ENCODE assay signal across 28 cellular contexts in genomic region chr14:74949859-74950572, GRCh38. TPM values are rescaled to one million over a fixed set of nuclear protein-coding genes. Genes with fewer than 3 reads are reported as not detected.
DNase-seq lines count a peak whose midpoint lies in the region; ATAC-seq, FAIRE-seq and TF ChIP-seq lines count a peak whose summit lies in the region.
"Had no signal": no experiment of that assay in that cellular context is flagged by ENCODE, and none has a peak within 500 bp of the region (broad histone marks: within the 10 kb centered on the region; RNA-seq: fewer than 3 reads in every experiment).

No MANE protein-coding gene starts in this region.

- CTCF ChIA-PET in WTC11 (lab: Charles Lee), result interaction anchor here (1.2 to 2.4 kb wide), 2 partner anchors 29 to 89 kb away, joined by 4 to 8 read pairs; no protein-coding TSS in a partner anchor

- H3K23me2 ChIP-seq in H9 (ENCODE audit: insufficient read length, low read depth, low read length, poor library complexity, severe bottlenecking), result no peaks in the 10 kb centered on the region

- no peak overlapping the region for H3K18ac ChIP-seq in H9 (ENCODE audit: insufficient read length, low read depth, low read length)
- no peak overlapping the region for H3K18ac ChIP-seq in mesenchymal stem cell (ENCODE audit: low read depth in 1 of 2, low read length in 2 of 2)

- H2AFZ ChIP-seq in H9 (ENCODE audit: low read length) (no peak overlapping the region), mesenchymal stem cell (ENCODE audit: low read depth, low read length) (no peak overlapping the region)
- H2AFZ ChIP-seq: GM23248, PC-9 had no signal

- H3K4me1 ChIP-seq in H9 (ENCODE audit: insufficient read depth, low read length), result no peaks in the 10 kb centered on the region
- H3K4me1 ChIP-seq in mesenchymal stem cell (ENCODE audit: control insufficient read depth, insufficient read depth, low read depth, low read length), result peaks cover 43% of the 10 kb centered on the region
- peaks cover 0 to 5% of the 10 kb centered on the region in 2 donors for H3K4me1 ChIP-seq in small intestine (ENCODE audit: control insufficient read depth in 2 of 2, insufficient read depth in 1 of 2, low read depth in 1 of 2, low read length in 1 of 2)
- H3K4me1 ChIP-seq: prostate gland had no signal

- H3K4ac ChIP-seq in H9 (ENCODE audit: low read depth, low read length), result no peak overlapping the region
- H3K4ac ChIP-seq in mesenchymal stem cell (ENCODE audit: low read depth in 1 of 2, low read length in 2 of 2), result no peak overlapping the region

- peaks cover 5% of the 10 kb centered on the region for H4K20me1 ChIP-seq in H9 (ENCODE audit: control insufficient read depth, insufficient read depth, insufficient read length)
- H4K20me1 ChIP-seq: BLaER1 treated with 17β-estradiol and CSF1 and Interleukin-3, amounts not matched to agents 10 nM and 100 nM had no signal

- H2BK12ac ChIP-seq in H9 (ENCODE audit: insufficient read length, low read depth, low read length), result no peak overlapping the region
- H2BK12ac ChIP-seq in mesenchymal stem cell (ENCODE audit: low read length in 2 of 2), result peak overlapping the region in 1 of 2 experiments; percentile 38

- H2BK5ac ChIP-seq in H9 (ENCODE audit: insufficient read length, low read length) (no peak overlapping the region), mesenchymal stem cell (ENCODE audit: low read depth, low read length, poor library complexity, severe bottlenecking) (no peak overlapping the region)

- H3K27ac ChIP-seq in H9 (ENCODE audit: insufficient read length, low read depth, low read length) (no peak overlapping the region), mesenchymal stem cell (ENCODE audit: low read length, poor library complexity, severe bottlenecking) (no peak overlapping the region), small intestine (ENCODE audit: low read depth in 1 of 2, low read length in 1 of 2) (no peak overlapping the region)
- H3K27ac ChIP-seq: BLaER1 treated with 17β-estradiol and CSF1 and Interleukin-3, amounts not matched to agents 10 nM and 100 nM; GM23248; PC-9; prostate gland; thoracic aorta had no signal

- H3K27me3 Mint-ChIP-seq in H9 (ENCODE audit: low read depth), result 0 out of 2 replicates have a peak, but pooled peaks cover 3% of the 10 kb centered on the region
- no peaks in the 10 kb centered on the region for H3K27me3 Mint-ChIP-seq in WTC11 (ENCODE audit: low read depth)
- no peaks in the 10 kb centered on the region for H3K27me3 Mint-ChIP-seq in activated T-helper 17 cell treated with anti-CD3 and anti-CD28 coated beads, Interleukin-2, amount 50 U/mL, for 72 hours
- H3K27me3 Mint-ChIP-seq: activated naive CD4-positive, alpha-beta T cell treated with anti-CD3 and anti-CD28 coated beads, Interleukin-2, amount 50 U/mL, for 24 hours; stimulated activated naive CD8-positive, alpha-beta T cell treated with anti-CD3 and anti-CD28 coated beads, Interleukin-15, Interleukin-2, amounts not matched to agents 100 ng/mL and 50 ng/mL, for 24 hours had no signal

- WGBS in H9 (ENCODE audit: extremely low coverage, insufficient read length, low lambda C conversion rate), result no CpG with 5 or more reads among the region's 17 CpGs
- 82% methylated on average over 17 of the region's 17 CpGs for WGBS in mesenchymal stem cell
- WGBS in small intestine, 3 donors, result 70 to 78% (median 73%) methylated on average over 17 of the region's 17 CpGs

- H3K36me3 ChIP-seq in mesenchymal stem cell (ENCODE audit: control insufficient read depth in 1 of 2, insufficient read depth in 2 of 2, low read depth in 1 of 2, low read length in 2 of 2), result peaks cover 17 to 29% of the 10 kb centered on the region in 2 experiments
- H3K36me3 ChIP-seq in small intestine (ENCODE audit: control insufficient read depth in 2 of 2, insufficient read depth in 2 of 2, low read length in 2 of 2), result no peaks in the 10 kb centered on the region
- H3K36me3 ChIP-seq: BLaER1 treated with 17β-estradiol and CSF1 and Interleukin-3, amounts not matched to agents 10 nM and 100 nM; breast epithelium; prostate gland; thoracic aorta had no signal

- H3K4me3 Mint-ChIP-seq in H9, result no peak overlapping the region
- H3K4me3 Mint-ChIP-seq in WTC11, result no peak overlapping the region
- H3K4me3 Mint-ChIP-seq in activated T-helper 17 cell treated with anti-CD3 and anti-CD28 coated beads, Interleukin-2, amount 50 U/mL, for 72 hours, result no peak overlapping the region
- H3K4me3 Mint-ChIP-seq: activated naive CD4-positive, alpha-beta T cell treated with anti-CD3 and anti-CD28 coated beads, Interleukin-2, amount 50 U/mL, for 24 hours; activated T-helper 1 cell treated with anti-CD3 and anti-CD28 coated beads, Interleukin-12 subunit alpha, Interleukin-12 subunit beta, Interleukin-2, Interleukin-4 antibody, amounts not matched to agents 30 ng/mL and 10 ng/mL and 1 ng/mL, durations not matched to agents 14 hours and 24 hours and 36 hours; stimulated activated naive CD8-positive, alpha-beta T cell treated with anti-CD3 and anti-CD28 coated beads, Interleukin-15, Interleukin-2, amounts not matched to agents 100 ng/mL and 50 ng/mL, for 24 hours had no signal

- no peak overlapping the region for H4K91ac ChIP-seq in H9 (ENCODE audit: insufficient read length, low read depth, low read length)
- peak overlapping the region; percentile 34 for H4K91ac ChIP-seq in mesenchymal stem cell (ENCODE audit: low read length)

- DNase-seq in H9, result no peak
- DNase-seq in WTC11 (ENCODE audit: low spot score), result no peak
- no peak for DNase-seq in mesenchymal stem cell
- DNase-seq in small intestine, result peak; percentile 54
- no peak for DNase-seq in AG20443 (ENCODE audit: low spot score)
- DNase-seq: activated CD4-positive, alpha-beta T cell treated with anti-CD3 and anti-CD28 coated beads, Interleukin-2, amount 50 U/mL, for 4 hours; amygdala; DND-41; effector CD8-positive, alpha-beta T cell; foreskin fibroblast; GM23248; heart right ventricle; NCI-H1092; NCI-H187 treated with DMSO at 0.1 percent for 48 hours; NCI-H524; NK-92 treated with Interleukin-12 subunit alpha and Interleukin-12 subunit beta, amount 100 ng/mL, for 24 hours; PC-9; Right ventricle myocardium superior had no signal

- TF ChIP-seq CTCF in H9 (conservative IDR thresholded peaks at IDR 0.05) (no peak), WTC11 (IDR thresholded peaks at IDR 0.05) (no peak)

- H3K36me3 Mint-ChIP-seq in H9 (ENCODE audit: insufficient read depth in 1 of 3, low read depth in 3 of 3) (no peaks in the 10 kb centered on the region), WTC11 (no peaks in the 10 kb centered on the region)
- no peaks in the 10 kb centered on the region for H3K36me3 Mint-ChIP-seq in activated T-helper 17 cell treated with anti-CD3 and anti-CD28 coated beads, Interleukin-2, amount 50 U/mL, for 72 hours (ENCODE audit: low read depth)
- H3K36me3 Mint-ChIP-seq: activated naive CD4-positive, alpha-beta T cell treated with anti-CD3 and anti-CD28 coated beads, Interleukin-2, amount 50 U/mL, for 24 hours had no signal

- H3K79me2 ChIP-seq in H9 (ENCODE audit: insufficient read depth, low read length), result no peaks in the 10 kb centered on the region

- no peak overlapping the region for H2BK120ac ChIP-seq in H9 (ENCODE audit: low read depth, low read length, poor library complexity, severe bottlenecking)
- H2BK120ac ChIP-seq in mesenchymal stem cell (ENCODE audit: low read depth, low read length), result no peak overlapping the region

- H3K79me1 ChIP-seq in H9 (ENCODE audit: insufficient read depth, low read depth, low read length, poor library complexity, severe bottlenecking), result no peaks in the 10 kb centered on the region
- H3K79me1 ChIP-seq in mesenchymal stem cell (replicated peaks; ENCODE audit: low read length, poor library complexity, severe bottlenecking), result peaks cover 7% of the 10 kb centered on the region

- H3K14ac ChIP-seq in H9 (ENCODE audit: insufficient read depth, low read length) (no peak overlapping the region; the same call in 1 of the 2 replicates), mesenchymal stem cell (ENCODE audit: low read length in 2 of 2) (peak overlapping the region in 1 of 2 experiments; percentile 44)

- no peak overlapping the region for H3T11ph ChIP-seq in H9 (ENCODE audit: low read length)

- H3K9me3 ChIP-seq in H9 (ENCODE audit: control insufficient read depth, low read depth, low read length), result no peaks in the 10 kb centered on the region
- H3K9me3 ChIP-seq in mesenchymal stem cell (ENCODE audit: control insufficient read depth, low read length), result no peaks in the 10 kb centered on the region
- no peaks in the 10 kb centered on the region for H3K9me3 ChIP-seq in small intestine (ENCODE audit: control insufficient read depth, low read depth)
- H3K9me3 ChIP-seq: BLaER1 treated with 17β-estradiol and CSF1 and Interleukin-3, amounts not matched to agents 10 nM and 100 nM; breast epithelium; heart right ventricle; prostate gland; thoracic aorta had no signal

- no peak for FAIRE-seq in small intestine (lab: Jason Lieb, UNC)

- H4K8ac ChIP-seq in H9 (replicated peaks; ENCODE audit: insufficient read length, low read depth, low read length), result no peak overlapping the region
- H4K8ac ChIP-seq in mesenchymal stem cell (ENCODE audit: low read length), result peak overlapping the region; percentile 39

- no peaks in the 10 kb centered on the region for H3K9me3 Mint-ChIP-seq in H9
- H3K9me3 Mint-ChIP-seq in WTC11, result no peaks in the 10 kb centered on the region
- H3K9me3 Mint-ChIP-seq in activated T-helper 17 cell treated with anti-CD3 and anti-CD28 coated beads, Interleukin-2, amount 50 U/mL, for 72 hours, result no peaks in the 10 kb centered on the region
- H3K9me3 Mint-ChIP-seq: activated naive CD4-positive, alpha-beta T cell treated with anti-CD3 and anti-CD28 coated beads, Interleukin-2, amount 50 U/mL, for 24 hours; activated T-helper 1 cell treated with anti-CD3 and anti-CD28 coated beads, Interleukin-12 subunit alpha, Interleukin-12 subunit beta, Interleukin-2, Interleukin-4 antibody, amounts not matched to agents 30 ng/mL and 10 ng/mL and 1 ng/mL, durations not matched to agents 14 hours and 24 hours and 36 hours; stimulated activated naive CD8-positive, alpha-beta T cell treated with anti-CD3 and anti-CD28 coated beads, Interleukin-15, Interleukin-2, amounts not matched to agents 100 ng/mL and 50 ng/mL, for 24 hours had no signal

- H2BK20ac ChIP-seq in H9 (ENCODE audit: low read depth, low read length, poor library complexity, severe bottlenecking), result no peak overlapping the region

- no peak overlapping the region for H3K23ac ChIP-seq in H9 (ENCODE audit: insufficient read length, low read depth, low read length)
- H3K23ac ChIP-seq in mesenchymal stem cell (ENCODE audit: low read length in 2 of 2), result no peak overlapping the region

- POLR2A ChIA-PET in WTC11 (lab: Charles Lee), result no interaction called here

- H3K4me3 ChIP-seq in mesenchymal stem cell (ENCODE audit: insufficient read depth in 1 of 2, low read depth in 1 of 2, low read length in 2 of 2), result no peak overlapping the region
- H3K4me3 ChIP-seq in small intestine (ENCODE audit: low read depth in 1 of 2, low read length in 2 of 2), result no peak overlapping the region
- H3K4me3 ChIP-seq: BLaER1 treated with 17β-estradiol and CSF1 and Interleukin-3, amounts not matched to agents 10 nM and 100 nM; breast epithelium; GM23248; heart right ventricle; lung; PC-9; prostate gland; thoracic aorta had no signal

- H2AK5ac ChIP-seq in H9 (ENCODE audit: insufficient read length, low read length) (no peak overlapping the region), mesenchymal stem cell (ENCODE audit: low read length, severe bottlenecking) (no peak overlapping the region)

- no peak overlapping the region for H2BK15ac ChIP-seq in H9 (ENCODE audit: low read depth, low read length)
- H2BK15ac ChIP-seq in mesenchymal stem cell (ENCODE audit: low read depth, poor library complexity, severe bottlenecking), result no peak overlapping the region

- H3K56ac ChIP-seq in H9 (ENCODE audit: insufficient read length, low read depth, low read length), result no peak overlapping the region

- no peak overlapping the region for H3K4me2 ChIP-seq in H9 (ENCODE audit: insufficient read depth, insufficient read length, low read length)
- no peak overlapping the region for H3K4me2 ChIP-seq in mesenchymal stem cell (ENCODE audit: low read length, poor library complexity, severe bottlenecking)
- H3K4me2 ChIP-seq: PC-9 had no signal

- H3K4me1 Mint-ChIP-seq in H9 (peaks cover 6 to 13% of the 10 kb centered on the region in 2 experiments), WTC11 (peaks cover 11% of the 10 kb centered on the region)
- H3K4me1 Mint-ChIP-seq in activated T-helper 17 cell treated with anti-CD3 and anti-CD28 coated beads, Interleukin-2, amount 50 U/mL, for 72 hours, result peaks cover 8% of the 10 kb centered on the region

- peak overlapping the region in 2 of 3 experiments; percentile 31 to 79; a peak in 3 of 7 replicates for H3K27ac Mint-ChIP-seq in H9
- H3K27ac Mint-ChIP-seq in WTC11, result peak overlapping the region; percentile 1; the same call in 1 of the 2 replicates
- H3K27ac Mint-ChIP-seq in activated T-helper 17 cell treated with anti-CD3 and anti-CD28 coated beads, Interleukin-2, amount 50 U/mL, for 72 hours, result no peak overlapping the region
- H3K27ac Mint-ChIP-seq: activated naive CD4-positive, alpha-beta T cell treated with anti-CD3 and anti-CD28 coated beads, Interleukin-2, amount 50 U/mL, for 24 hours; activated T-helper 1 cell treated with anti-CD3 and anti-CD28 coated beads, Interleukin-12 subunit alpha, Interleukin-12 subunit beta, Interleukin-2, Interleukin-4 antibody, amounts not matched to agents 30 ng/mL and 10 ng/mL and 1 ng/mL, durations not matched to agents 14 hours and 24 hours and 36 hours; stimulated activated naive CD8-positive, alpha-beta T cell treated with anti-CD3 and anti-CD28 coated beads, Interleukin-15, Interleukin-2, amounts not matched to agents 100 ng/mL and 50 ng/mL, for 24 hours had no signal

- H3K27me3 ChIP-seq in H9 (ENCODE audit: insufficient read depth, low read length) (no peaks in the 10 kb centered on the region), mesenchymal stem cell (ENCODE audit: control insufficient read depth in 1 of 2, insufficient read depth in 1 of 2, low read length in 2 of 2) (no peaks in the 10 kb centered on the region), small intestine (ENCODE audit: control insufficient read depth in 2 of 2, insufficient read depth in 2 of 2, low read length in 2 of 2) (no peaks in the 10 kb centered on the region)
- H3K27me3 ChIP-seq: breast epithelium had no signal

- ATAC-seq in WTC11 (no peak), GM19455 (IDR thresholded peaks at IDR 0.05; ENCODE audit: unreplicated experiment) (no peak)
- ATAC-seq in activated T-helper 17 cell treated with anti-CD3 and anti-CD28 coated beads, Interleukin-2, amount 50 U/mL, for 72 hours (replicated peaks), result no peak
- ATAC-seq: heart right ventricle had no signal

- H3K9ac ChIP-seq in H9 (ENCODE audit: extremely low read depth, insufficient read length, low read length) (no peak overlapping the region), mesenchymal stem cell (ENCODE audit: low read length) (no peak overlapping the region)
- H3K9ac ChIP-seq: GM23248 had no signal

- no peak overlapping the region for H4K5ac ChIP-seq in H9 (ENCODE audit: insufficient read length, low read depth, low read length)

RNA-seq across cellular contexts. Expression of gene PGF, which starts 5.4 kb away (rescaled TPM):
- total RNA-seq in H9 (2021), result 2.3 and 2.8 TPM in 2 replicates
- 5.0 to 6.7 TPM (median 6.5 TPM) in 3 replicates for total RNA-seq in WTC11 (2021)
- 6.4 TPM for polyA plus RNA-seq in mesenchymal stem cell (2013, experiment 1 of 2)
- polyA plus RNA-seq in mesenchymal stem cell (2013, experiment 2 of 2), result 6.8 TPM
- polyA plus RNA-seq in small intestine, result 10 to 100 TPM in 1 of 3 donors, 1 to 10 TPM in 2; 1.6 to 14.0 (median 3.2) TPM
- under 1 TPM; 0.40 to 0.48 TPM for total RNA-seq in activated T-helper 17 cell treated with anti-CD3 and anti-CD28 coated beads, Interleukin-2, amount 50 U/mL, for 72 hours

RNA-seq across cellular contexts. Expression of gene RPS6KL1, which starts 27.0 kb away (rescaled TPM):
- total RNA-seq in H9 (2021) (13.8 and 18.8 TPM in 2 replicates), WTC11 (2021) (10.6 to 12.6 TPM (median 12.2 TPM) in 3 replicates)
- 0.41 TPM for polyA plus RNA-seq in mesenchymal stem cell (2013, experiment 1 of 2)
- polyA plus RNA-seq in mesenchymal stem cell (2013, experiment 2 of 2), result 0.52 TPM
- polyA plus RNA-seq in small intestine, result 1 to 10 TPM; 1.8 to 3.5 (median 3.4) TPM
- 1 to 10 TPM in 1 of 2 donors, under 1 TPM in 1; 0.79 to 3.2 TPM for total RNA-seq in activated T-helper 17 cell treated with anti-CD3 and anti-CD28 coated beads, Interleukin-2, amount 50 U/mL, for 72 hours

RNA-seq across cellular contexts. Expression of gene EIF2B2, which starts 52.7 kb away (rescaled TPM):
- 48.3 and 53.4 TPM in 2 replicates for total RNA-seq in H9 (2021)
- 46.0 to 50.7 TPM (median 50.5 TPM) in 3 replicates for total RNA-seq in WTC11 (2021)
- 35.8 TPM for polyA plus RNA-seq in mesenchymal stem cell (2013, experiment 1 of 2)
- 30.3 TPM for polyA plus RNA-seq in mesenchymal stem cell (2013, experiment 2 of 2)
- polyA plus RNA-seq in small intestine, result 10 to 100 TPM; 41.8 to 50.8 (median 47.8) TPM
- total RNA-seq in activated T-helper 17 cell treated with anti-CD3 and anti-CD28 coated beads, Interleukin-2, amount 50 U/mL, for 72 hours, result 10 to 100 TPM; 27.4 to 44.3 TPM
